Comparison of ENCODE assay signal across 2 cellular contexts in the genomic region with DNA sequence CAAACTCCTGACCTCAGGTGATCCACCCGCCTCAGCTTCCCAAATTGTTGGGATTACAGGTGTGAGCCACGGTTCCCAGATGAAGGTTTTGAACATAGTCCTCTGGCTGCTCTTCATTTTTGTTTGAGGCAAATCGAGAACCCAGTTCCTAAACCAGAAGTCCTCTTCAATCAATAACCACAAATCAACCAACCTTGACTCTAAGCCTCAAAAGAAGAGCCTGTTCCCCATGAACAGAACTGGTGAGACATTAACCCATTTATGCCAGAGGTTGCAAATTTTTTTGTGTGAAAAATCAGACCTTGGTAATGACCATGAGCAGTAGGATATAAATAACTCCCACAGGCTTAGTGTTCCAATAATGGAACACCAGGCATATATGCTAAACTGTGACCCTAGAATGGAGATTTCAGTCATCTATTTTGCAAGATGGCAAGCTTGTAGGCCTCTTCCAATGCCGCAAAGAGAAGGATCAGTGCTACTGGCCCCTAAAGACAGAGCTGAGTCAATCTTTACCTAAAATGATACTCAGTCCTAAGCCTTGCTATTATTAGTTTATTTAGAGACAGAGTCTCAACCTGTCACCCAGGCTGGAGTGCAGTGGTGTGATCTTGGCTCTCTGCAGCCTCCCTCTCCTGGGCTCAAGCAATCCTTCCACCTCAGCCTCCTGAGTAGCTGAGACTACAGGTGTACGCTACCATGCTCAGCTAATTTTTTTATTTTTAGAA.
TF ChIP-seq lines count a peak whose summit lies in the region.

No MANE protein-coding gene starts in this region.

TF ChIP-seq in GM12878, 131 proteins besides CTCF, POLR2A, EP300 and RAD21:
- TF ChIP-seq RUNX3 (IDR thresholded peaks at IDR 0.05; ENCODE audit: low read length) (peak; percentile 34; the same call in 1 of the 2 replicates), CREB1 (IDR thresholded peaks at IDR 0.05; ENCODE audit: low read depth) (no peak)

TF ChIP-seq in SK-N-SH, 30 proteins besides CTCF, POLR2A, EP300 and RAD21:
- no peak for TF ChIP-seq RCOR1 (IDR thresholded peaks at IDR 0.05; ENCODE audit: low read length)
- TF ChIP-seq FOXJ3 (CRISPR knock-in tag; IDR thresholded peaks at IDR 0.05) = no peak
- no peak for TF ChIP-seq SMC3 (IDR thresholded peaks at IDR 0.05; ENCODE audit: low read depth, low read length)
- TF ChIP-seq GATA2 (CRISPR knock-in tag; IDR thresholded peaks at IDR 0.05) = no peak
- no peak for TF ChIP-seq MEF2A (IDR thresholded peaks at IDR 0.05; ENCODE audit: borderline replicate concordance, low read depth)
- no peak for TF ChIP-seq JUND (IDR thresholded peaks at IDR 0.05)
- TF ChIP-seq NFIC (IDR thresholded peaks at IDR 0.05; ENCODE audit: borderline replicate concordance) = no peak
- TF ChIP-seq, protein P1, sequence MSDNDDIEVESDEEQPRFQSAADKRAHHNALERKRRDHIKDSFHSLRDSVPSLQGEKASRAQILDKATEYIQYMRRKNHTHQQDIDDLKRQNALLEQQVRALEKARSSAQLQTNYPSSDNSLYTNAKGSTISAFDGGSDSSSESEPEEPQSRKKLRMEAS (IDR thresholded peaks at IDR 0.05; ENCODE audit: low read depth) = no peak
- no peak for TF ChIP-seq CHD2 (IDR thresholded peaks at IDR 0.05; ENCODE audit: low read length, partially characterized antibody)
TF ChIP-seq in SK-N-SH: peak in this region for 0.
